Comparison of ENCODE assay signal across 1 cellular context in the genomic region with DNA sequence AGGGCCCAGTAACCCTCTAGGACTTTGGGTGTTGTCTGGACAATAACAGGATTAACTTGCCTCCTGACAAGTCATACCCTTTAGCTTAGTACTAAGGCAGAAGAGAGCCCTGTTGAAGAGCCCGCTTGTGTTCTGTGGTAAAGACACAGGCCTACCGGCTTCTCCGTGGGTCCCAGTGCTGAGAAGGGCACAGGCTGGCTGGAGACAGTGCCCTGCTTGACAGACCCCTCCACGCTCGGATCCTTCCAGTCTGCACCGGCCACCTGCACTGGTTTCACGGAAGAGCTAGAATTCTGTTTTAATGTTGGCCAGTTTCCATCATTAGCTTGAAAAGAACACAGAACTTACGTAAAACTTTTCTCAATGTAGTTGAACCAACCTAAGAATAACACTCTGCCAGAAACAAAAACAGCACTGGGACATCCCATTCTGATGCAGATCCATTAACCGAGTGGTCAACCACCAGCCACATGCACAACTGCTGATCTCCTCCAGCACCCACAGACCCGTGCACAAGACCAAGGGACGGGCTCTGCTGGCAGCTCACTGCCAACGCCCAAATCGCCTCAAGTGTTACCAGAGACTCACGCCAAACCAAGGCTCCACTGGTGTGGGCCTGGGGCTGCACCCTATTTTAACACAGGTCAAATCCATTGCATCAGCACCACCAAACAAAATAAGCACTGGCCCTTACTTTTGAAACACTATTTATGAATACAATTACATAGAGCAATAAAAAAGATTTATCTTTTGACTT.
TF ChIP-seq lines count a peak whose summit lies in the region.

No MANE protein-coding gene starts in this region.

TF ChIP-seq in IMR-90, 13 proteins besides CTCF, POLR2A, EP300 and RAD21:
- TF ChIP-seq MAFK (IDR thresholded peaks at IDR 0.05; ENCODE audit: low read depth, low read length) (no peak), RCOR1 (IDR thresholded peaks at IDR 0.05; ENCODE audit: insufficient replicate concordance, low read length) (no peak), MAZ (IDR thresholded peaks at IDR 0.05; ENCODE audit: borderline replicate concordance, low read depth, low read length) (no peak), RFX5 (IDR thresholded peaks at IDR 0.05; ENCODE audit: low read depth, low read length) (no peak), FOS (IDR thresholded peaks at IDR 0.05; ENCODE audit: low read depth, low read length) (no peak), MXI1 (IDR thresholded peaks at IDR 0.05; ENCODE audit: borderline replicate concordance, low read depth, low read length) (no peak), CHD1 (IDR thresholded peaks at IDR 0.05; ENCODE audit: low read depth, low read length) (no peak)
- TF ChIP-seq, protein P1, sequence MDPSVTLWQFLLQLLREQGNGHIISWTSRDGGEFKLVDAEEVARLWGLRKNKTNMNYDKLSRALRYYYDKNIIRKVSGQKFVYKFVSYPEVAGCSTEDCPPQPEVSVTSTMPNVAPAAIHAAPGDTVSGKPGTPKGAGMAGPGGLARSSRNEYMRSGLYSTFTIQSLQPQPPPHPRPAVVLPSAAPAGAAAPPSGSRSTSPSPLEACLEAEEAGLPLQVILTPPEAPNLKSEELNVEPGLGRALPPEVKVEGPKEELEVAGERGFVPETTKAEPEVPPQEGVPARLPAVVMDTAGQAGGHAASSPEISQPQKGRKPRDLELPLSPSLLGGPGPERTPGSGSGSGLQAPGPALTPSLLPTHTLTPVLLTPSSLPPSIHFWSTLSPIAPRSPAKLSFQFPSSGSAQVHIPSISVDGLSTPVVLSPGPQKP (IDR thresholded peaks at IDR 0.05; ENCODE audit: borderline replicate concordance, low read depth, low read length): no peak
TF ChIP-seq in IMR-90: peak in this region for 0.
